ENCODE assay signal across 1 cellular context in genomic region chr2:29113027-29113686, GRCh38.
TF ChIP-seq lines count a peak whose summit lies in the region.

No MANE protein-coding gene starts in this region.

TF ChIP-seq in K562, 482 proteins besides CTCF, POLR2A, EP300 and RAD21 (continued from another document):
- TF ChIP-seq FOSL1 (tag; conservative IDR thresholded peaks at IDR 0.05) (0 out of 2 replicates have a peak, but pooled peaks have one; percentile 25), BCLAF1 (IDR thresholded peaks at IDR 0.05; ENCODE audit: borderline replicate concordance in 1 of 2, control insufficient read depth in 1 of 2, low read depth in 2 of 2, low read length in 1 of 2) (no peak), ZNF778 (CRISPR knock-in tag; IDR thresholded peaks at IDR 0.05) (no peak), BRD4 (IDR thresholded peaks at IDR 0.05) (no peak)
